In genomic region chr1:161390559-161390858, GRCh38 we compare ENCODE assay signal across 9 cellular contexts. TPM values are rescaled to one million over a fixed set of nuclear protein-coding genes. Genes with fewer than 3 reads are reported as not detected.
DNase-seq lines count a peak whose midpoint lies in the region; ATAC-seq and TF ChIP-seq lines count a peak whose summit lies in the region.
"Had no signal": no experiment of that assay in that cellular context is flagged by ENCODE, and none has a peak within 500 bp of the region (broad histone marks: within the 10 kb centered on the region; RNA-seq: fewer than 3 reads in every experiment).

No MANE protein-coding gene starts in this region.

- H3K27me3 Mint-ChIP-seq in central memory CD8-positive, alpha-beta T cell = no peaks in the 10 kb centered on the region
- no peaks in the 10 kb centered on the region for H3K27me3 Mint-ChIP-seq in naive thymus-derived CD8-positive, alpha-beta T cell

- H3K4me3 Mint-ChIP-seq in central memory CD8-positive, alpha-beta T cell = peak overlapping the region; percentile 84
- H3K4me3 Mint-ChIP-seq in naive thymus-derived CD8-positive, alpha-beta T cell = peak overlapping the region; percentile 85 to 96 (median 92)

- peak overlapping the region; percentile 89 for H3K4me3 ChIP-seq in GM12864 (ENCODE audit: low read depth, low read length)
- peak overlapping the region; percentile 70 for H3K4me3 ChIP-seq in Jurkat, Clone E6-1 (ENCODE audit: low read length)

- DNase-seq in GM12864 (ENCODE audit: low read depth) (no peak), hypothalamus (lab: John Stamatoyannopoulos, UW) (no peak), EL (no peak)
- no peak for DNase-seq in Jurkat, Clone E6-1 (ENCODE audit: low read depth, low spot score)
- DNase-seq in central memory CD8-positive, alpha-beta T cell (ENCODE audit: low spot score in 2 of 2) = no peak
- DNase-seq in naive thymus-derived CD8-positive, alpha-beta T cell = no peak

- no peaks in the 10 kb centered on the region for H3K9me3 Mint-ChIP-seq in central memory CD8-positive, alpha-beta T cell
- no peaks in the 10 kb centered on the region for H3K9me3 Mint-ChIP-seq in naive thymus-derived CD8-positive, alpha-beta T cell

- peak overlapping the region; percentile 93 for H3K27ac Mint-ChIP-seq in central memory CD8-positive, alpha-beta T cell (ENCODE audit: low read depth)
- H3K27ac Mint-ChIP-seq in naive thymus-derived CD8-positive, alpha-beta T cell = peak overlapping the region; percentile 91 to 98 (median 97)

- ATAC-seq in central memory CD8-positive, alpha-beta T cell (replicated peaks; ENCODE audit: extremely low read depth, poor library complexity, severe bottlenecking) = peak; percentile 18
- ATAC-seq in naive thymus-derived CD8-positive, alpha-beta T cell = peak in 1 of 2 donors; percentile 31
- ATAC-seq in GM21825 (IDR thresholded peaks at IDR 0.05; ENCODE audit: unreplicated experiment) (no peak), GM18511 (IDR thresholded peaks at IDR 0.05; ENCODE audit: unreplicated experiment) (no peak)

- peaks cover 17% of the 10 kb centered on the region for H3K4me1 Mint-ChIP-seq in central memory CD8-positive, alpha-beta T cell
- peaks cover 5 to 32% (median 23%) of the 10 kb centered on the region in 4 donors for H3K4me1 Mint-ChIP-seq in naive thymus-derived CD8-positive, alpha-beta T cell

- peaks cover 14% of the 10 kb centered on the region for H3K36me3 Mint-ChIP-seq in central memory CD8-positive, alpha-beta T cell (ENCODE audit: insufficient read depth)
- no peaks in the 10 kb centered on the region for H3K36me3 Mint-ChIP-seq in naive thymus-derived CD8-positive, alpha-beta T cell

- POLR2A ChIA-PET in naive thymus-derived CD8-positive, alpha-beta T cell (lab: Charles Lee) = interaction anchor here (0.5 to 3.1 kb wide), 6 partner anchors 9 to 214 kb away, joined by 4 to 13 read pairs (median 7); partner anchors contain the start of genes APOA2, B4GALT3 and NDUFS2

- no peak for TF ChIP-seq CTCF in GM12864 (IDR thresholded peaks at IDR 0.05; ENCODE audit: low read depth, low read length, missing control alignments)

RNA-seq across cellular contexts. Expression of gene CFAP126, which starts 22.8 kb away (rescaled TPM):
- polyA plus RNA-seq in Jurkat, Clone E6-1 (2012; ENCODE audit: insufficient read depth, insufficient read length) = not detected
- not detected for total RNA-seq in naive thymus-derived CD8-positive, alpha-beta T cell
- not detected for polyA plus RNA-seq in naive thymus-derived CD8-positive, alpha-beta T cell
- total RNA-seq: T-helper 1 cell treated with Interleukin-12 subunit alpha and Interleukin-12 subunit beta and Interleukin-4 antibody, amounts not matched to agents 30 ng/mL and 1 ng/mL, for 36 hours had no signal
